ENCODE assay signal across 8 cellular contexts in genomic region chr5:150511641-150512367, GRCh38. TPM values are rescaled to one million over a fixed set of nuclear protein-coding genes. Genes with fewer than 3 reads are reported as not detected.
DNase-seq lines count a peak whose midpoint lies in the region; ATAC-seq, FAIRE-seq and TF ChIP-seq lines count a peak whose summit lies in the region.

No MANE protein-coding gene starts in this region.

- H3K9me3 Mint-ChIP-seq in activated T-helper 1 cell treated with anti-CD3 and anti-CD28 coated beads, Interleukin-12 subunit alpha, Interleukin-12 subunit beta, Interleukin-2, Interleukin-4 antibody, amounts not matched to agents 30 ng/mL and 10 ng/mL and 1 ng/mL, durations not matched to agents 14 hours and 24 hours and 36 hours: no peaks in the 10 kb centered on the region

- DNase-seq in H54 (ENCODE audit: insufficient read length, low spot score) (peak; percentile 86), right cardiac atrium (peak in 2 of 3 donors; percentile 67 to 74), sigmoid colon (no peak), NCI-H1092 treated with DMSO at 0.1 percent for 48 hours (lab: John Stamatoyannopoulos, UW) (no peak)
- no peak for DNase-seq in activated T-helper 1 cell treated with anti-CD3 and anti-CD28 coated beads, Interleukin-12 subunit alpha, Interleukin-12 subunit beta, Interleukin-2, Interleukin-4 antibody, amounts not matched to agents 30 ng/mL and 10 ng/mL and 1 ng/mL, durations not matched to agents 14 hours and 24 hours and 36 hours (ENCODE audit: low spot score)
- no peak for DNase-seq in activated CD4-positive, alpha-beta T cell treated with anti-CD3 and anti-CD28 coated beads for 4 hours

- H3K9me3 ChIP-seq in right cardiac atrium (ENCODE audit: control insufficient read depth, low read length) (no peaks in the 10 kb centered on the region), sigmoid colon (no peaks in the 10 kb centered on the region)

- H3K4me1 ChIP-seq in right cardiac atrium (ENCODE audit: control insufficient read depth, insufficient read depth, low read length) (peaks cover 61% of the 10 kb centered on the region), sigmoid colon (peaks cover 0 to 94% (median 88%) of the 10 kb centered on the region in 4 donors)

- H3K36me3 ChIP-seq in sigmoid colon: no peaks in the 10 kb centered on the region

- no peak overlapping the region for H3K4me3 Mint-ChIP-seq in activated T-helper 1 cell treated with anti-CD3 and anti-CD28 coated beads, Interleukin-12 subunit alpha, Interleukin-12 subunit beta, Interleukin-2, Interleukin-4 antibody, amounts not matched to agents 30 ng/mL and 10 ng/mL and 1 ng/mL, durations not matched to agents 14 hours and 24 hours and 36 hours

- H3K27ac ChIP-seq in angular gyrus (ENCODE audit: low read depth, low read length) (peak overlapping the region; percentile 57), right cardiac atrium (ENCODE audit: low read length) (peak overlapping the region; percentile 21), sigmoid colon (peak overlapping the region; percentile 52 to 67 (median 58))

- intact Hi-C loops in right cardiac atrium (cut with DNase I) (no loop called here), sigmoid colon (cut with DNase I) (no loop called here)
- intact Hi-C loops in activated T-helper 1 cell treated with anti-CD3 and anti-CD28 coated beads, Interleukin-12 subunit alpha, Interleukin-12 subunit beta, Interleukin-2, Interleukin-4 antibody, amounts not matched to agents 30 ng/mL and 10 ng/mL and 1 ng/mL, durations not matched to agents 14 hours and 24 hours and 36 hours (cut with micrococcal nuclease): no loop called here

- H3K4me1 Mint-ChIP-seq in activated T-helper 1 cell treated with anti-CD3 and anti-CD28 coated beads, Interleukin-12 subunit alpha, Interleukin-12 subunit beta, Interleukin-2, Interleukin-4 antibody, amounts not matched to agents 30 ng/mL and 10 ng/mL and 1 ng/mL, durations not matched to agents 14 hours and 24 hours and 36 hours (ENCODE audit: low read depth): no peaks in the 10 kb centered on the region

- H3K4me3 ChIP-seq in right cardiac atrium (ENCODE audit: low read length): no peak overlapping the region
- H3K4me3 ChIP-seq in sigmoid colon: no peak overlapping the region

- TF ChIP-seq POLR2A in H54 (IDR thresholded peaks at IDR 0.05; ENCODE audit: low read depth, low read length) (no peak), sigmoid colon (IDR thresholded peaks at IDR 0.05) (peak in 1 of 2 donors; percentile 15)

- peak; percentile 13 to 74 for ATAC-seq in right cardiac atrium
- no peak for ATAC-seq in GM18520 (IDR thresholded peaks at IDR 0.05; ENCODE audit: unreplicated experiment)

- no peak overlapping the region for H3K27ac Mint-ChIP-seq in activated T-helper 1 cell treated with anti-CD3 and anti-CD28 coated beads, Interleukin-12 subunit alpha, Interleukin-12 subunit beta, Interleukin-2, Interleukin-4 antibody, amounts not matched to agents 30 ng/mL and 10 ng/mL and 1 ng/mL, durations not matched to agents 14 hours and 24 hours and 36 hours

- no peak for TF ChIP-seq EP300 in sigmoid colon (IDR thresholded peaks at IDR 0.05)

- no peaks in the 10 kb centered on the region for H3K27me3 Mint-ChIP-seq in activated T-helper 1 cell treated with anti-CD3 and anti-CD28 coated beads, Interleukin-12 subunit alpha, Interleukin-12 subunit beta, Interleukin-2, Interleukin-4 antibody, amounts not matched to agents 30 ng/mL and 10 ng/mL and 1 ng/mL, durations not matched to agents 14 hours and 24 hours and 36 hours (ENCODE audit: insufficient read depth)

- TF ChIP-seq CTCF in sigmoid colon (IDR thresholded peaks at IDR 0.05): no peak

- FAIRE-seq in H54 (lab: Jason Lieb, UNC): peak; percentile 27

- no peaks in the 10 kb centered on the region for H3K36me3 Mint-ChIP-seq in activated T-helper 1 cell treated with anti-CD3 and anti-CD28 coated beads, Interleukin-12 subunit alpha, Interleukin-12 subunit beta, Interleukin-2, Interleukin-4 antibody, amounts not matched to agents 30 ng/mL and 10 ng/mL and 1 ng/mL, durations not matched to agents 14 hours and 24 hours and 36 hours (ENCODE audit: low read depth)

- no peaks in the 10 kb centered on the region for H3K27me3 ChIP-seq in right cardiac atrium (ENCODE audit: control insufficient read depth, insufficient read depth)
- H3K27me3 ChIP-seq in sigmoid colon: no peaks in the 10 kb centered on the region

- 34% methylated on average over 6 of the region's 6 CpGs for WGBS in right cardiac atrium
- WGBS in sigmoid colon, 2 donors: 9 to 55% methylated on average over 6 of the region's 6 CpGs

RNA-seq across cellular contexts. Expression of gene NDST1, which starts 3.9 kb away (rescaled TPM):
- total RNA-seq in right cardiac atrium (10 to 100 TPM; 53.1 to 67.8 (median 58.7) TPM), sigmoid colon (10 to 100 TPM; 26.5 to 74.8 (median 43.7) TPM)
- polyA plus RNA-seq in right cardiac atrium (45.9 TPM), sigmoid colon (10 to 100 TPM in 2 of 3 donors, 1 to 10 TPM in 1; 5.4 to 39.4 (median 13.9) TPM)
- 2.8 and 3.9 TPM in 2 replicates for total RNA-seq in activated T-helper 1 cell treated with anti-CD3 and anti-CD28 coated beads, Interleukin-12 subunit alpha, Interleukin-12 subunit beta, Interleukin-2, Interleukin-4 antibody, amounts not matched to agents 30 ng/mL and 10 ng/mL and 1 ng/mL, durations not matched to agents 14 hours and 24 hours and 36 hours

Comparison
In these comparisons a context has a peak if more than half of its experiments do, and no peak if none do; other contexts are left out.
1. DNase-seq: peak in H54 (single experiment) and right cardiac atrium (2 of 3); none in sigmoid colon (single experiment), NCI-H1092 treated with DMSO at 0.1 percent for 48 hours (single experiment), activated T-helper 1 cell treated with anti-CD3 and anti-CD28 coated beads, Interleukin-12 subunit alpha, Interleukin-12 subunit beta, Interleukin-2, Interleukin-4 antibody, amounts not matched to agents 30 ng/mL and 10 ng/mL and 1 ng/mL, durations not matched to agents 14 hours and 24 hours and 36 hours (single experiment) and activated CD4-positive, alpha-beta T cell treated with anti-CD3 and anti-CD28 coated beads for 4 hours (0 of 2).
2. Peak in every context shown above with its lines, with median percentiles within 50 percentile points of each other: H3K27ac ChIP-seq.